In genomic region chr10:46529742-46530141, GRCh38 we compare ENCODE assay signal across 8 cellular contexts. TPM values are rescaled to one million over a fixed set of nuclear protein-coding genes. Genes with fewer than 3 reads are reported as not detected.
"Had no signal": no experiment of that assay in that cellular context is flagged by ENCODE, and none has a peak within 500 bp of the region (broad histone marks: within the 10 kb centered on the region; RNA-seq: fewer than 3 reads in every experiment).

No MANE protein-coding gene starts in this region.

RNA-seq across cellular contexts. Expression of gene GPRIN2, which starts 26.7 kb away (rescaled TPM):
- total RNA-seq: activated CD8-positive, alpha-beta T cell treated with anti-CD3 and anti-CD28 coated beads, Interleukin-2, amount 10 ng/mL, durations not matched to agents 7 days and 5 days; activated naive CD4-positive, alpha-beta T cell treated with anti-CD3 and anti-CD28 coated beads, Interleukin-2, amount 50 U/mL, for 72 hours; activated T-helper 1 cell treated with anti-CD3 and anti-CD28 coated beads, Interleukin-12 subunit alpha, Interleukin-12 subunit beta, Interleukin-2, Interleukin-4 antibody, amounts not matched to agents 30 ng/mL and 10 ng/mL and 1 ng/mL, durations not matched to agents 14 hours and 24 hours and 36 hours; K562; OCI-LY7; Right ventricle myocardium inferior; RPMI7951; T-helper 2 cell treated with Interferon-gamma antibody and Interleukin-4, amounts not matched to agents 100 ng/mL and 5 ng/mL, for 36 hours had no signal
- polyA plus RNA-seq: K562 had no signal
